Comparison of ENCODE assay signal across 1 cellular context in the genomic region with DNA sequence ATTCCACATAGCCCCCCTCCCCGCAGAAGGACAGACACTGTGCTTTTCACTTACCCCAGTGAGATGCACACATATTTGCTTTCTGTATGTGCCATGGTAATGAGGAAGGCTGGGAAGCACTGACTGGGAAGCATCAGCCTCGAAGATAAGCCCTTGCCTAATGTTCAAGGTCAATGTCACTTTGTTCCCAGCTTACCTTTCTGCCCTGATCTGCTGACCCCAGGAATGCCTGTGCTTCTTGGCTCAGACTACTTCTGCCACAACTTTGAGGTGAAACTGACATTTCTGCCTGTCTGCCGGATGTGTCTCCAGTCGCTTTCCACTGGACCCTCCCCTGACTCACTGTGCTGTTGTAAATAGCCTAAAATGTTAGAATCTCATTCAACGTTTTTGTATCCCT.
TF ChIP-seq lines count a peak whose summit lies in the region.

No MANE protein-coding gene starts in this region.

TF ChIP-seq in WTC11, 78 proteins besides CTCF, POLR2A, EP300 and RAD21 (continued from another document):
- TF ChIP-seq, protein P1, sequence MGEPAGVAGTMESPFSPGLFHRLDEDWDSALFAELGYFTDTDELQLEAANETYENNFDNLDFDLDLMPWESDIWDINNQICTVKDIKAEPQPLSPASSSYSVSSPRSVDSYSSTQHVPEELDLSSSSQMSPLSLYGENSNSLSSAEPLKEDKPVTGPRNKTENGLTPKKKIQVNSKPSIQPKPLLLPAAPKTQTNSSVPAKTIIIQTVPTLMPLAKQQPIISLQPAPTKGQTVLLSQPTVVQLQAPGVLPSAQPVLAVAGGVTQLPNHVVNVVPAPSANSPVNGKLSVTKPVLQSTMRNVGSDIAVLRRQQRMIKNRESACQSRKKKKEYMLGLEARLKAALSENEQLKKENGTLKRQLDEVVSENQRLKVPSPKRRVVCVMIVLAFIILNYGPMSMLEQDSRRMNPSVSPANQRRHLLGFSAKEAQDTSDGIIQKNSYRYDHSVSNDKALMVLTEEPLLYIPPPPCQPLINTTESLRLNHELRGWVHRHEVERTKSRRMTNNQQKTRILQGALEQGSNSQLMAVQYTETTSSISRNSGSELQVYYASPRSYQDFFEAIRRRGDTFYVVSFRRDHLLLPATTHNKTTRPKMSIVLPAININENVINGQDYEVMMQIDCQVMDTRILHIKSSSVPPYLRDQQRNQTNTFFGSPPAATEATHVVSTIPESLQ (CRISPR knock-in tag; IDR thresholded peaks at IDR 0.05): no peak
- TF ChIP-seq ZNF121 (CRISPR knock-in tag; IDR thresholded peaks at IDR 0.05): no peak
- TF ChIP-seq ZNF138 (CRISPR knock-in tag; conservative IDR thresholded peaks at IDR 0.05): no peak
- TF ChIP-seq, protein P2, sequence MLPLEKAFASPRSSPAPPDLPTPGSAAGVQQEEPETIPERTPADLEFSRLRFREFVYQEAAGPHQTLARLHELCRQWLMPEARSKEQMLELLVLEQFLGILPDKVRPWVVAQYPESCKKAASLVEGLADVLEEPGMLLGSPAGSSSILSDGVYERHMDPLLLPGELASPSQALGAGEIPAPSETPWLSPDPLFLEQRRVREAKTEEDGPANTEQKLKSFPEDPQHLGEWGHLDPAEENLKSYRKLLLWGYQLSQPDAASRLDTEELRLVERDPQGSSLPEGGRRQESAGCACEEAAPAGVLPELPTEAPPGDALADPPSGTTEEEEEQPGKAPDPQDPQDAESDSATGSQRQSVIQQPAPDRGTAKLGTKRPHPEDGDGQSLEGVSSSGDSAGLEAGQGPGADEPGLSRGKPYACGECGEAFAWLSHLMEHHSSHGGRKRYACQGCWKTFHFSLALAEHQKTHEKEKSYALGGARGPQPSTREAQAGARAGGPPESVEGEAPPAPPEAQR (CRISPR knock-in tag; IDR thresholded peaks at IDR 0.05): no peak
- TF ChIP-seq, protein P3, sequence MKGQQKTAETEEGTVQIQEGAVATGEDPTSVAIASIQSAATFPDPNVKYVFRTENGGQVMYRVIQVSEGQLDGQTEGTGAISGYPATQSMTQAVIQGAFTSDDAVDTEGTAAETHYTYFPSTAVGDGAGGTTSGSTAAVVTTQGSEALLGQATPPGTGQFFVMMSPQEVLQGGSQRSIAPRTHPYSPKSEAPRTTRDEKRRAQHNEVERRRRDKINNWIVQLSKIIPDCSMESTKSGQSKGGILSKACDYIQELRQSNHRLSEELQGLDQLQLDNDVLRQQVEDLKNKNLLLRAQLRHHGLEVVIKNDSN (CRISPR knock-in tag; IDR thresholded peaks at IDR 0.05): no peak
- TF ChIP-seq, protein P4, sequence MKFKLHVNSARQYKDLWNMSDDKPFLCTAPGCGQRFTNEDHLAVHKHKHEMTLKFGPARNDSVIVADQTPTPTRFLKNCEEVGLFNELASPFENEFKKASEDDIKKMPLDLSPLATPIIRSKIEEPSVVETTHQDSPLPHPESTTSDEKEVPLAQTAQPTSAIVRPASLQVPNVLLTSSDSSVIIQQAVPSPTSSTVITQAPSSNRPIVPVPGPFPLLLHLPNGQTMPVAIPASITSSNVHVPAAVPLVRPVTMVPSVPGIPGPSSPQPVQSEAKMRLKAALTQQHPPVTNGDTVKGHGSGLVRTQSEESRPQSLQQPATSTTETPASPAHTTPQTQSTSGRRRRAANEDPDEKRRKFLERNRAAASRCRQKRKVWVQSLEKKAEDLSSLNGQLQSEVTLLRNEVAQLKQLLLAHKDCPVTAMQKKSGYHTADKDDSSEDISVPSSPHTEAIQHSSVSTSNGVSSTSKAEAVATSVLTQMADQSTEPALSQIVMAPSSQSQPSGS (CRISPR knock-in tag; IDR thresholded peaks at IDR 0.05; ENCODE audit: borderline replicate concordance, low read depth): no peak
- TF ChIP-seq RELA (CRISPR knock-in tag; IDR thresholded peaks at IDR 0.05; ENCODE audit: borderline replicate concordance): no peak
TF ChIP-seq in WTC11: peak in this region for 0.
